ENCODE assay signal across 24 cellular contexts in the genomic region with DNA sequence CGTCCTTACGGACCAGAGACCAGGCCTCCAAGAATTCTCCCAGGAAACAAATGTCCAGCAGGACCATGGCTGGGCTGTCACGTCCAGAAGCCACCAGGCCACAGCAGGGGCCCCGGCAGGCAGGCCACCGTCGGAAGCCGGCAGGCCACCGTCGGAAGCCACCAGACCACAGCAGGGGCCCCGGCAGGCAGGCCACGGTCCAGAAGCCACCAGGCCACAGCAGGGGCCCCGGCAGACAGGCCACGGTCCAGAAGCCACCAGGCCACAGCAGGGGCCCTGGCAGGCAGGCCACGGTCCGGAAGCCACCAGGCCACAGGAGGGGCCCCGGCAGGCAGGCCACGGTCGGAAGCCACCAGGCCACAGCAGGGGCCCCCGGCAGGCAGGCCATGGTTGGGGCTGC.
"Had no signal": no experiment of that assay in that cellular context is flagged by ENCODE, and none has a peak within 500 bp of the region (broad histone marks: within the 10 kb centered on the region; RNA-seq: fewer than 3 reads in every experiment).

No MANE protein-coding gene starts in this region.

- H3K9me3 ChIP-seq: esophagus muscularis mucosa, gastroesophageal sphincter, heart left ventricle, prostate gland, right atrium auricular region, thoracic aorta, tibial nerve, upper lobe of right lung, uterus had no signal

- H3K4me2 ChIP-seq: hepatocyte, neural progenitor cell had no signal

- H3K9ac ChIP-seq: neural progenitor cell, parathyroid adenoma had no signal

- H2AFZ ChIP-seq: hepatocyte, neural progenitor cell, parathyroid adenoma had no signal

- H3K4me3 ChIP-seq: coronary artery, esophagus muscularis mucosa, gastroesophageal sphincter, heart left ventricle, hepatocyte, neural progenitor cell, prostate gland, right atrium auricular region, thoracic aorta, tibial nerve, upper lobe of right lung, uterus had no signal

- H3K36me3 ChIP-seq: esophagus muscularis mucosa, gastroesophageal sphincter, heart left ventricle, neural progenitor cell, prostate gland, right atrium auricular region, thoracic aorta, tibial nerve, upper lobe of right lung, uterus had no signal

- H3K4me1 ChIP-seq: esophagus muscularis mucosa, foreskin keratinocyte, gastroesophageal sphincter, heart left ventricle, parathyroid adenoma, prostate gland, right atrium auricular region, upper lobe of right lung, uterus had no signal

- ATAC-seq: foreskin keratinocyte; gastroesophageal sphincter; heart left ventricle; naive thymus-derived CD4-positive, alpha-beta T cell; sciatic nerve; stimulated activated memory B cell treated with anti-CD40 and anti-IgM and Interleukin-4, amounts not matched to agents 10 μg/mL and 1 μg/mL and 100 μg/mL, for 72 hours; stimulated activated naive CD8-positive, alpha-beta T cell treated with anti-CD3 and anti-CD28 coated beads, Interleukin-15, Interleukin-2, amounts not matched to agents 100 U/mL and 50 U/mL, for 24 hours; upper lobe of right lung had no signal

- H3K79me2 ChIP-seq: hepatocyte, parathyroid adenoma had no signal

- DNase-seq: dermis blood vessel endothelial cell; effector memory CD4-positive, alpha-beta T cell; foreskin keratinocyte; heart left ventricle; mesenchymal stem cell; midbrain; naive thymus-derived CD4-positive, alpha-beta T cell; stimulated activated CD4-positive, alpha-beta T cell treated with anti-CD3 and anti-CD28 coated beads, Interleukin-4, amount 100 ng/mL, for 4 hours; stimulated activated naive CD8-positive, alpha-beta T cell treated with anti-CD3 and anti-CD28 coated beads, Interleukin-15, Interleukin-2, amounts not matched to agents 100 U/mL and 50 U/mL, for 24 hours; substantia nigra; upper lobe of right lung; uterus had no signal

- H3K27me3 ChIP-seq: gastroesophageal sphincter, heart left ventricle, hepatocyte, neural progenitor cell, right atrium auricular region, tibial nerve, upper lobe of right lung, uterus had no signal

- H3K27ac ChIP-seq: coronary artery, esophagus muscularis mucosa, foreskin keratinocyte, gastroesophageal sphincter, heart left ventricle, hepatocyte, neural progenitor cell, parathyroid adenoma, prostate gland, right atrium auricular region, thoracic aorta, tibial nerve, upper lobe of right lung, uterus had no signal
